In genomic region chr10:44706745-44707144, GRCh38 we compare ENCODE assay signal across 17 cellular contexts.
DNase-seq lines count a peak whose midpoint lies in the region; FAIRE-seq and TF ChIP-seq lines count a peak whose summit lies in the region.
"Had no signal": no experiment of that assay in that cellular context is flagged by ENCODE, and none has a peak within 500 bp of the region (broad histone marks: within the 10 kb centered on the region; RNA-seq: fewer than 3 reads in every experiment).

No MANE protein-coding gene starts in this region.

- no peaks in the 10 kb centered on the region for H4K20me1 ChIP-seq in astrocyte (ENCODE audit: insufficient read depth, low read length)

- H3K4me1 Mint-ChIP-seq in HFFc6 (ENCODE audit: low read depth) (peaks cover 76% of the 10 kb centered on the region), astrocyte (ENCODE audit: low read depth, unreplicated experiment) (peaks cover 36% of the 10 kb centered on the region)
- no peaks in the 10 kb centered on the region for H3K4me1 Mint-ChIP-seq in activated T-helper 2 cell treated with anti-CD3 and anti-CD28 coated beads, Interferon-gamma antibody, Interleukin-2, Interleukin-4, amounts not matched to agents 10 μg/mL and 5 μg/mL and 100 μg/mL, durations not matched to agents 14 hours and 24 hours and 36 hours (ENCODE audit: low read depth)

- H3K4me3 Mint-ChIP-seq in HFFc6 = peak overlapping the region; percentile 65
- H3K4me3 Mint-ChIP-seq in astrocyte (ENCODE audit: unreplicated experiment) = no peak overlapping the region
- no peak overlapping the region for H3K4me3 Mint-ChIP-seq in activated T-helper 2 cell treated with anti-CD3 and anti-CD28 coated beads, Interferon-gamma antibody, Interleukin-2, Interleukin-4, amounts not matched to agents 10 μg/mL and 5 μg/mL and 100 μg/mL, durations not matched to agents 14 hours and 24 hours and 36 hours (ENCODE audit: low read depth)
- H3K4me3 Mint-ChIP-seq: activated CD4-positive, alpha-beta memory T cell treated with anti-CD3 and anti-CD28 coated beads for 36 hours; nephron; T-helper 1 cell treated with Interleukin-12 subunit alpha and Interleukin-12 subunit beta and Interleukin-4 antibody, amounts not matched to agents 30 μg/mL and 1 μg/mL, for 36 hours had no signal

- TF ChIP-seq CTCF in HFFc6 (IDR thresholded peaks at IDR 0.05) = no peak
- TF ChIP-seq CTCF in astrocyte (IDR thresholded peaks at IDR 0.05; ENCODE audit: insufficient read depth, low read depth, low read length) = no peak
- TF ChIP-seq CTCF in stomach (IDR thresholded peaks at IDR 0.05) = no peak

- no peak overlapping the region for H2AFZ ChIP-seq in astrocyte (ENCODE audit: low read depth, low read length)

- H3K4me2 ChIP-seq in astrocyte (ENCODE audit: low read length) = peak overlapping the region; percentile 53

- no peak for TF ChIP-seq POLR2A in stomach (IDR thresholded peaks at IDR 0.05)

- H3K27ac ChIP-seq in astrocyte (ENCODE audit: low read depth, low read length) (peak overlapping the region; percentile 76), stomach (no peak overlapping the region)
- H3K27ac ChIP-seq: esophagus muscularis mucosa, spleen, tibial nerve had no signal

- H3K9me3 ChIP-seq in astrocyte (ENCODE audit: insufficient read depth, low read depth, low read length) (no peaks in the 10 kb centered on the region), stomach (peaks cover 0 to 26% (median 10%) of the 10 kb centered on the region in 4 donors)

- H3K27ac Mint-ChIP-seq in HFFc6 (peak overlapping the region; percentile 100), astrocyte (ENCODE audit: unreplicated experiment) (peak overlapping the region; percentile 91)
- no peak overlapping the region for H3K27ac Mint-ChIP-seq in activated T-helper 2 cell treated with anti-CD3 and anti-CD28 coated beads, Interferon-gamma antibody, Interleukin-2, Interleukin-4, amounts not matched to agents 10 μg/mL and 5 μg/mL and 100 μg/mL, durations not matched to agents 14 hours and 24 hours and 36 hours
- H3K27ac Mint-ChIP-seq: activated CD4-positive, alpha-beta memory T cell treated with anti-CD3 and anti-CD28 coated beads for 36 hours; nephron; T-helper 1 cell treated with Interleukin-12 subunit alpha and Interleukin-12 subunit beta and Interleukin-4 antibody, amounts not matched to agents 30 μg/mL and 1 μg/mL, for 36 hours had no signal

- H3K4me3 ChIP-seq in astrocyte (ENCODE audit: insufficient read depth, low read depth, low read length) (no peak overlapping the region), stomach (no peak overlapping the region)
- H3K4me3 ChIP-seq: esophagus muscularis mucosa, spleen, tibial nerve had no signal

- intact Hi-C loops in activated T-helper 2 cell treated with anti-CD3 and anti-CD28 coated beads, Interferon-gamma antibody, Interleukin-2, Interleukin-4, amounts not matched to agents 10 μg/mL and 5 μg/mL and 100 μg/mL, durations not matched to agents 14 hours and 24 hours and 36 hours (cut with micrococcal nuclease) = no loop called here
- intact Hi-C loops in stomach (cut with DNase I; ENCODE audit: low total_unique reads) = no loop called here

- no peaks in the 10 kb centered on the region for H3K79me2 ChIP-seq in astrocyte (ENCODE audit: insufficient read depth, low read length)

- H3K27me3 Mint-ChIP-seq in HFFc6 (ENCODE audit: insufficient read depth) = no peaks in the 10 kb centered on the region
- H3K27me3 Mint-ChIP-seq in astrocyte (ENCODE audit: low read depth, unreplicated experiment) = no peaks in the 10 kb centered on the region
- no peaks in the 10 kb centered on the region for H3K27me3 Mint-ChIP-seq in activated T-helper 2 cell treated with anti-CD3 and anti-CD28 coated beads, Interferon-gamma antibody, Interleukin-2, Interleukin-4, amounts not matched to agents 10 μg/mL and 5 μg/mL and 100 μg/mL, durations not matched to agents 14 hours and 24 hours and 36 hours (ENCODE audit: low read depth)
- H3K27me3 Mint-ChIP-seq: activated CD4-positive, alpha-beta memory T cell treated with anti-CD3 and anti-CD28 coated beads for 36 hours had no signal

- H3K9me3 Mint-ChIP-seq in HFFc6 (peaks cover 14% of the 10 kb centered on the region), astrocyte (ENCODE audit: unreplicated experiment) (peaks cover 2% of the 10 kb centered on the region)
- peaks cover 13% of the 10 kb centered on the region for H3K9me3 Mint-ChIP-seq in activated T-helper 2 cell treated with anti-CD3 and anti-CD28 coated beads, Interferon-gamma antibody, Interleukin-2, Interleukin-4, amounts not matched to agents 10 μg/mL and 5 μg/mL and 100 μg/mL, durations not matched to agents 14 hours and 24 hours and 36 hours

- FAIRE-seq in astrocyte (lab: Jason Lieb, UNC) = peak; percentile 100

- H3K27me3 ChIP-seq in astrocyte (ENCODE audit: insufficient read depth, low read length) = no peaks in the 10 kb centered on the region
- no peaks in the 10 kb centered on the region for H3K27me3 ChIP-seq in stomach
- H3K27me3 ChIP-seq: esophagus muscularis mucosa, spleen, tibial nerve had no signal

- peak; percentile 52 for DNase-seq in ACHN
- peak; percentile 98 for DNase-seq in HFFc6
- peak; percentile 99 for DNase-seq in astrocyte (ENCODE audit: low read depth)
- peak; percentile 71 for DNase-seq in glomerular visceral epithelial cell (ENCODE audit: extremely low spot score)
- no peak for DNase-seq in activated T-helper 2 cell treated with anti-CD3 and anti-CD28 coated beads, Interferon-gamma antibody, Interleukin-2, Interleukin-4, amounts not matched to agents 10 μg/mL and 5 μg/mL and 100 μg/mL, durations not matched to agents 14 hours and 24 hours and 36 hours (ENCODE audit: low spot score)
- DNase-seq in stomach = no peak
- DNase-seq in T-helper 9 cell = no peak
- DNase-seq in retina = no peak
- DNase-seq: activated CD4-positive, alpha-beta memory T cell treated with anti-CD3 and anti-CD28 coated beads for 36 hours; activated gamma-delta T cell; left colon; NCI-H2171 treated with DMSO at 0.1 percent for 48 hours; spleen had no signal

- H3K9ac ChIP-seq in astrocyte (ENCODE audit: low read length) = peak overlapping the region; percentile 44

- H3K4me1 ChIP-seq in astrocyte (ENCODE audit: insufficient read depth, low read length) = peaks cover 32% of the 10 kb centered on the region
- H3K4me1 ChIP-seq in stomach = no peaks in the 10 kb centered on the region
- H3K4me1 ChIP-seq: esophagus muscularis mucosa, spleen, tibial nerve had no signal

- in situ Hi-C loops in ACHN (cut with HindIII; ENCODE audit: low pct_ligation_motif_present, low pct_unique_long_range_greater_than_20kb, low sequenced_read_pairs) = no loop called here

- H3K36me3 Mint-ChIP-seq in HFFc6 (ENCODE audit: low read depth) (peaks cover 13% of the 10 kb centered on the region), astrocyte (ENCODE audit: low read depth, unreplicated experiment) (no peaks in the 10 kb centered on the region)
- H3K36me3 Mint-ChIP-seq in activated T-helper 2 cell treated with anti-CD3 and anti-CD28 coated beads, Interferon-gamma antibody, Interleukin-2, Interleukin-4, amounts not matched to agents 10 μg/mL and 5 μg/mL and 100 μg/mL, durations not matched to agents 14 hours and 24 hours and 36 hours (ENCODE audit: low read depth) = no peaks in the 10 kb centered on the region
- H3K36me3 Mint-ChIP-seq: activated CD4-positive, alpha-beta memory T cell treated with anti-CD3 and anti-CD28 coated beads for 36 hours had no signal

- H3K36me3 ChIP-seq in astrocyte (ENCODE audit: insufficient read depth, low read length) = no peaks in the 10 kb centered on the region
- no peaks in the 10 kb centered on the region for H3K36me3 ChIP-seq in stomach
- H3K36me3 ChIP-seq: esophagus muscularis mucosa, spleen, tibial nerve had no signal

- no peak for TF ChIP-seq EP300 in stomach (IDR thresholded peaks at IDR 0.05)

Comparison
In these comparisons a context has a peak if more than half of its experiments do, and no peak if none do; other contexts are left out.
1. DNase-seq: peak in ACHN (single experiment), HFFc6 (single experiment), astrocyte (single experiment) and glomerular visceral epithelial cell (single experiment); none in activated T-helper 2 cell treated with anti-CD3 and anti-CD28 coated beads, Interferon-gamma antibody, Interleukin-2, Interleukin-4, amounts not matched to agents 10 μg/mL and 5 μg/mL and 100 μg/mL, durations not matched to agents 14 hours and 24 hours and 36 hours (single experiment), stomach (single experiment), T-helper 9 cell (single experiment) and retina (single experiment).